Comparison of ENCODE assay signal across 1 cellular context in the genomic region with DNA sequence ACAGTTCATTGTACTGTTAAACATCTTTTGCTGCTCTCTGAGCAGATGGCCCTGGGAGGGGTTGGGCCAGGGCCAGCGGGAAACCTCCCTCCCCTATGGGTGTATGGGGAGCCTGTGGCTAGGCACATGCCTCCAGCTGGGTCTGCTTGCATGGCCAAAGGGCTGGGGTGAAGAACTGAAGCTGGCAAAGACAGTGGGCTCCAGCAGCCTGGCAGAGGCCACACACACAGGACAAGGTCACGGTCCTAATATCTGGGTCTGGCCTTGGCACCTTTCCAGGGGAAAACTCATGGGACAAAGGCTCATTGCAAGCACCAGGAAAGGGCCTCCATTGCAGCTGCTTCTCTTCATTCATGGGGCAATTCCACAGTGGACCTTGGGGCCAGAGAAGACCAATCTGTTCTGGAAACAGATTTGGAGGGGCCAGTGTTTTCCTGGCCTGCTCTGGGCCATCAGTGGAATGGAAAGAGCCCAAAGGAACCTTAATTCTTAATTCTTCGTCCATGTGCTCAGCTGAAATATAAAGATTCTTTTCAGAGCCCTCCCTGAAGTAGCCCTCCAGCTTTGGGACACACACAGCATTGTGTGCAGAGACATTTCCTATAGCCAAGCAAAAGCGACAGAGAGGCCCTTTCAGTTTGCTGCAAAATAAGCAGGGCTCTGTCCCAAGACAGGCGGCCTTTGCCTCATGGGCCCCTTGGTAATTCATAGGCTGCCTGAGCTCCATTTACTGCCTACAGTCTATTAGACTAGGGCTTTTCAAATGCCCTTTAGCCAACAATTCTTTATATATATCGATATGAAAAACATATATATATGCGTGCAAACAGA.
TF ChIP-seq lines count a peak whose summit lies in the region.

No MANE protein-coding gene starts in this region.

TF ChIP-seq in IMR-90, 13 proteins besides CTCF, POLR2A, EP300 and RAD21 (continued from another document):
- TF ChIP-seq CHD1 (IDR thresholded peaks at IDR 0.05; ENCODE audit: low read depth, low read length) = no peak
- no peak for TF ChIP-seq BHLHE40 (IDR thresholded peaks at IDR 0.05; ENCODE audit: low read depth, low read length)
- no peak for TF ChIP-seq MAFK (IDR thresholded peaks at IDR 0.05; ENCODE audit: low read depth, low read length)
- no peak for TF ChIP-seq MXI1 (IDR thresholded peaks at IDR 0.05; ENCODE audit: borderline replicate concordance, low read depth, low read length)
